Comparison of ENCODE assay signal across 9 cellular contexts in the genomic region with DNA sequence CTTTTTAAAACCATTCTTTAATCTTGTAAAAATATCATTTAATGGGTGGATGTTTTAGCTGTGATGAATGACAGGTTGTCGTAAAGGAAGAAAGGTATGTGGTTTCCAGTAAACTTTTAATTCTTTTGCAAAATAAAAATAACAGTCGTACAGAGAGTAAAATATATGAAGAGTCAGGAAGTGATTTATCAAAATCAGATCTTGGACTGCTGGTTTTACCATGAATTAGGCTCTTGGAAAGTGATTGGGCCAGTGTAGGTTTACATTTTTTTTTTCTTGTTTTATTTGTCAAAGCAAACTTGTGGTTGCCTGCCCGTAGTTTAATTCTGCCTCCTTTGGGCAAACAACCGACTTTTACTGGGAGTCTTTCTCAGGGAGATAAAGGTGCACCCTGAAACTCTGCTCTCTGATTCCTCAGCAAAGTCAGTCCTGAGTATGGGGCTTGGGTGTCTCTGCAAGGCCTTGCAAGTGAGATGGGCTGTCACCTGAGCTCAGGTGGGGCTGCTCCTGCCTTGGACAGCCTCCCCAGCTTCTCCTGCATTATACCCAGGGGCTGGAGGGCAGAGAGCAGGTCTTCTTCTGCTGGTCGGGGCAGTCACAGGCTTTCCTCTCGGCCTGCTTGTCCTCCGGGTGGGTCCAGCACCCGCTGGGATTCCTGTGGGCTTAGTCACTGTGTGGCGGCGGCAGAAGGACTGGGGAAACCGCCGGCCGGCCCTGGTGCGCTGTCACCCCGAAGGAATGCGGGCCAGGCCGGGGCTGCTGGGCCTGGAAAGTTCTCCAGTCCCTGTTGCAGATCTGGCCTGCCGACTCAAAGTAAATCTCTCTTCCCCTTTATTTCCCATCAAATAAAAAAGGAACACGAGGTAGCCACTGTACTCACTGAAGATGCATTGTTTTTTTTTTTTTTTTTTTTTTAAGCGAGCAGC.
DNase-seq lines count a peak whose midpoint lies in the region; ATAC-seq and TF ChIP-seq lines count a peak whose summit lies in the region.
"Had no signal": no experiment of that assay in that cellular context is flagged by ENCODE, and none has a peak within 500 bp of the region (broad histone marks: within the 10 kb centered on the region; RNA-seq: fewer than 3 reads in every experiment).

No MANE protein-coding gene starts in this region.

- no peak overlapping the region for H2BK5ac ChIP-seq in H9 (ENCODE audit: insufficient read length, low read length)

- no peak overlapping the region for H3K4ac ChIP-seq in H9 (ENCODE audit: low read depth, low read length)

- H4K91ac ChIP-seq in H9 (ENCODE audit: insufficient read length, low read depth, low read length): no peak overlapping the region

- H3K27me3 ChIP-seq in H9 (ENCODE audit: insufficient read depth, low read length): no peaks in the 10 kb centered on the region
- H3K27me3 ChIP-seq in body of pancreas: no peaks in the 10 kb centered on the region

- no peak overlapping the region for H3K4me2 ChIP-seq in H9 (ENCODE audit: insufficient read depth, insufficient read length, low read length)

- H4K8ac ChIP-seq in H9 (replicated peaks; ENCODE audit: insufficient read length, low read depth, low read length): no peak overlapping the region

- peaks cover 26% of the 10 kb centered on the region; the same call in 1 of the 2 replicates for H3K4me1 ChIP-seq in H9 (ENCODE audit: insufficient read depth, low read length)
- peaks cover 74% of the 10 kb centered on the region for H3K4me1 ChIP-seq in body of pancreas

- ATAC-seq in body of pancreas: peak; percentile 96
- no peak for ATAC-seq in naive thymus-derived CD8-positive, alpha-beta T cell

- H3K56ac ChIP-seq in H9 (ENCODE audit: insufficient read length, low read depth, low read length): no peak overlapping the region

- H3K27ac ChIP-seq in H9 (ENCODE audit: insufficient read length, low read depth, low read length): no peak overlapping the region
- H3K27ac ChIP-seq in body of pancreas: peak overlapping the region; percentile 86 to 89 (median 86)
- peak overlapping the region in 17 of 21 experiments; percentile 56 to 92 (median 72) for H3K27ac ChIP-seq in skin epidermis
- H3K27ac ChIP-seq: HL-60 had no signal

- H3K4me3 ChIP-seq in body of pancreas (no peak overlapping the region), skin epidermis (no peak overlapping the region)

- H2BK15ac ChIP-seq in H9 (ENCODE audit: low read depth, low read length): no peak overlapping the region

- no peak overlapping the region for H3K9ac ChIP-seq in H9 (ENCODE audit: extremely low read depth, insufficient read length, low read length)

- H3K27ac Mint-ChIP-seq in H9: peak overlapping the region; percentile 68 to 94 (median 89); a peak in 6 of 7 replicates
- peak overlapping the region in 2 of 10 donors; percentile 48 to 80 for H3K27ac Mint-ChIP-seq in naive thymus-derived CD8-positive, alpha-beta T cell

- H3K9me3 Mint-ChIP-seq in H9: no peaks in the 10 kb centered on the region
- no peaks in the 10 kb centered on the region for H3K9me3 Mint-ChIP-seq in naive thymus-derived CD8-positive, alpha-beta T cell

- H3K14ac ChIP-seq in H9 (ENCODE audit: insufficient read depth, low read length): no peak overlapping the region; the same call in 1 of the 2 replicates

- H3K36me3 ChIP-seq in body of pancreas (replicated peaks in 1 of 2; ENCODE audit: insufficient read depth in 1 of 2, low read depth in 2 of 2): no peaks in the 10 kb centered on the region

- H4K5ac ChIP-seq in H9 (ENCODE audit: insufficient read length, low read depth, low read length): no peak overlapping the region

- H3T11ph ChIP-seq in H9 (ENCODE audit: low read length): no peak overlapping the region

- H2AFZ ChIP-seq in H9 (ENCODE audit: low read length): no peak overlapping the region

- no CpG with 5 or more reads among the region's 20 CpGs for WGBS in H9 (ENCODE audit: extremely low coverage, insufficient read length, low lambda C conversion rate)
- 54 to 56% methylated on average over 16 to 20 of the region's 20 CpGs for WGBS in body of pancreas, 2 donors

- peaks cover 63% of the 10 kb centered on the region; the same call in 1 of the 2 replicates for H3K79me2 ChIP-seq in H9 (ENCODE audit: insufficient read depth, low read length)

- H4K20me1 ChIP-seq in H9 (ENCODE audit: control insufficient read depth, insufficient read depth, insufficient read length): no peaks in the 10 kb centered on the region

- no peak overlapping the region for H2BK120ac ChIP-seq in H9 (ENCODE audit: low read depth, low read length, poor library complexity, severe bottlenecking)

- TF ChIP-seq CTCF in H9 (conservative IDR thresholded peaks at IDR 0.05): no peak
- no peak for TF ChIP-seq CTCF in body of pancreas (IDR thresholded peaks at IDR 0.05)

- peaks cover 14% of the 10 kb centered on the region for H3K79me1 ChIP-seq in H9 (ENCODE audit: insufficient read depth, low read depth, low read length, poor library complexity, severe bottlenecking)

- no peaks in the 10 kb centered on the region for H3K27me3 Mint-ChIP-seq in H9 (ENCODE audit: low read depth)
- H3K27me3 Mint-ChIP-seq in naive thymus-derived CD8-positive, alpha-beta T cell: no peaks in the 10 kb centered on the region

- POLR2A ChIA-PET in naive thymus-derived CD8-positive, alpha-beta T cell (lab: Charles Lee): no interaction called here

- no peak overlapping the region for H2BK20ac ChIP-seq in H9 (ENCODE audit: low read depth, low read length, poor library complexity, severe bottlenecking)

- H2BK12ac ChIP-seq in H9 (ENCODE audit: insufficient read length, low read depth, low read length): no peak overlapping the region

- H3K18ac ChIP-seq in H9 (ENCODE audit: insufficient read length, low read depth, low read length): no peak overlapping the region

- peak in 2 of 3 donors; percentile 34 to 54 for TF ChIP-seq POLR2A in body of pancreas (IDR thresholded peaks at IDR 0.05)

- peaks cover 3 to 5% (median 4%) of the 10 kb centered on the region in 3 experiments; a peak in 3 of 7 replicates for H3K36me3 Mint-ChIP-seq in H9 (ENCODE audit: insufficient read depth in 1 of 3, low read depth in 3 of 3)
- peaks cover 0 to 7% (median 7%) of the 10 kb centered on the region in 3 donors for H3K36me3 Mint-ChIP-seq in naive thymus-derived CD8-positive, alpha-beta T cell

- peak overlapping the region in 1 of 2 experiments; percentile 24; a peak in 2 of 5 replicates for H3K4me3 Mint-ChIP-seq in H9
- no peak overlapping the region for H3K4me3 Mint-ChIP-seq in naive thymus-derived CD8-positive, alpha-beta T cell

- no peak overlapping the region for H3K23ac ChIP-seq in H9 (ENCODE audit: insufficient read length, low read depth, low read length)

- intact Hi-C loops in body of pancreas (cut with DNase I): no loop called here

- H3K23me2 ChIP-seq in H9 (ENCODE audit: insufficient read length, low read depth, low read length, poor library complexity, severe bottlenecking): no peaks in the 10 kb centered on the region

- DNase-seq in H9 (peak; percentile 88), body of pancreas (peak; percentile 79 to 94 (median 86)), iPS DF 4.7 (ENCODE audit: extremely low read depth, low spot score) (peak; percentile 28), NCI-H2029 treated with DMSO at 0.1 percent for 48 hours (lab: John Stamatoyannopoulos, UW) (no peak), GF-D8 (lab: John Stamatoyannopoulos, UW) (no peak), GM19238 (ENCODE audit: insufficient read length, low spot score) (no peak)
- DNase-seq in naive thymus-derived CD8-positive, alpha-beta T cell: no peak

- H2AK5ac ChIP-seq in H9 (ENCODE audit: insufficient read length, low read length): no peak overlapping the region

- peaks cover 52 to 58% of the 10 kb centered on the region in 2 experiments for H3K4me1 Mint-ChIP-seq in H9
- peaks cover 25 to 72% (median 54%) of the 10 kb centered on the region in 4 donors for H3K4me1 Mint-ChIP-seq in naive thymus-derived CD8-positive, alpha-beta T cell

- no peaks in the 10 kb centered on the region for H3K9me3 ChIP-seq in H9 (ENCODE audit: control insufficient read depth, low read depth, low read length)
- no peaks in the 10 kb centered on the region for H3K9me3 ChIP-seq in body of pancreas

Comparison
In these comparisons a context has a peak if more than half of its experiments do, and no peak if none do; other contexts are left out.
1. DNase-seq: peak in H9 (single experiment), body of pancreas (4 of 4) and iPS DF 4.7 (single experiment); none in naive thymus-derived CD8-positive, alpha-beta T cell (0 of 10), NCI-H2029 treated with DMSO at 0.1 percent for 48 hours (single experiment), GF-D8 (single experiment) and GM19238 (single experiment).